24 cellular contexts compared by ENCODE assay signal in the genomic region with DNA sequence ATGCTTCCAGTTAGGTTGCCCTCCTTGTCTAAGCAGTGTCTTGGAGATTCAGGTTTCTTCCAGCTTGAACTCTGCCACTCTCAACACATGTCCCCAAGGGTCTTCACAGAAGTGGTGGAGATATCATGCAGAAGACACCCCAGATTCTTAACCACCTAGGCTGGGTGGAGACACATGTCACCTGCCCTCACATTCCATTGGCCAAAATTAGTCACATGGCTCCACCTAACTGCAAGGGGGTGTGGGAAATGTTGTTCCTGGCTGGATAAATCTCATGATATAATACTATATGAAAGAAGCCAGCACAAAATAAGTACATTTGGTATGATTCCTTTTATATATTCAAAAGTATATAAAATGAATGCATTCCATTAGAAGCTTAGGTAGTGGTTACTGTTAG. TPM values are rescaled to one million over a fixed set of nuclear protein-coding genes. Genes with fewer than 3 reads are reported as not detected.
DNase-seq lines count a peak whose midpoint lies in the region; ATAC-seq, FAIRE-seq and TF ChIP-seq lines count a peak whose summit lies in the region.
"Had no signal": no experiment of that assay in that cellular context is flagged by ENCODE, and none has a peak within 500 bp of the region (broad histone marks: within the 10 kb centered on the region; RNA-seq: fewer than 3 reads in every experiment).

No MANE protein-coding gene starts in this region.

- H2AFZ ChIP-seq in K562 (ENCODE audit: low read depth, low read length) (no peak overlapping the region), neural cell (ENCODE audit: low read depth, low read length) (no peak overlapping the region), neuronal stem cell (ENCODE audit: low read length) (no peak overlapping the region)

- no peak for DNase-seq in A549 (ENCODE audit: low read depth in 1 of 2, low spot score in 1 of 2)
- DNase-seq in K562 (ENCODE audit: extremely low read depth in 1 of 4, low spot score in 3 of 4): peak in 1 of 4 experiments; percentile 7
- no peak for DNase-seq in activated CD8-positive, alpha-beta T cell treated with anti-CD3 and anti-CD28 coated beads, Interleukin-2, amount 10 ng/mL, durations not matched to agents 7 days and 5 days
- DNase-seq in occipital lobe (lab: John Stamatoyannopoulos, UW): no peak
- DNase-seq in neuronal stem cell (ENCODE audit: low spot score): no peak
- DNase-seq: 8988T; AML-193; Caco-2; Calu3; CD4-positive, alpha-beta T cell; CD8-positive, alpha-beta T cell; DMS79 treated with DMSO at 0.1 percent for 48 hours; GF-D8 had no signal

- H3K4me3 Mint-ChIP-seq in activated CD8-positive, alpha-beta T cell treated with anti-CD3 and anti-CD28 coated beads, Interleukin-2, amount 10 ng/mL, durations not matched to agents 7 days and 5 days: no peak overlapping the region
- H3K4me3 Mint-ChIP-seq: B cell; CD4-positive, alpha-beta T cell; CD8-positive, alpha-beta T cell had no signal

- in situ Hi-C loops in K562 (cut with MboI): no loop called here

- TF ChIP-seq CTCF in A549 (IDR thresholded peaks at IDR 0.05): no peak
- TF ChIP-seq CTCF in K562 (IDR thresholded peaks at IDR 0.05 in 2 of 3, conservative IDR thresholded peaks at IDR 0.05 in 1 of 3; ENCODE audit: insufficient read depth in 2 of 3, low read depth in 1 of 3, low read length in 3 of 3): no peak
- TF ChIP-seq CTCF in neural cell (IDR thresholded peaks at IDR 0.05; ENCODE audit: poor library complexity, severe bottlenecking): no peak

- H3K4me2 ChIP-seq in A549: no peak overlapping the region
- no peak overlapping the region for H3K4me2 ChIP-seq in K562 (ENCODE audit: insufficient read depth, low read length)
- no peak overlapping the region for H3K4me2 ChIP-seq in neural cell (ENCODE audit: low read length)
- no peak overlapping the region for H3K4me2 ChIP-seq in neuronal stem cell (ENCODE audit: insufficient read depth, low read length, poor library complexity, severe bottlenecking)
- H3K4me2 ChIP-seq: BLaER1 treated with 17β-estradiol and CSF1 and Interleukin-3, amounts not matched to agents 10 nM and 100 nM had no signal

- H3K9me2 ChIP-seq in neural cell (ENCODE audit: insufficient read depth, low read length): no peaks in the 10 kb centered on the region

- CTCF ChIA-PET in A549 (lab: Yijun Ruan, JAX): no interaction called here
- CTCF ChIA-PET in K562 (lab: Yijun Ruan, JAX; ENCODE audit: low intra/inter-chr PET ratio): no interaction called here
- CTCF ChIA-PET in activated CD8-positive, alpha-beta T cell treated with anti-CD3 and anti-CD28 coated beads, Interleukin-2, amount 10 ng/mL, durations not matched to agents 7 days and 5 days (lab: Charles Lee): no interaction called here

- TF ChIP-seq EP300 in A549 (IDR thresholded peaks at IDR 0.05) (no peak), Ishikawa (IDR thresholded peaks at IDR 0.05; ENCODE audit: borderline replicate concordance) (no peak), K562 (IDR thresholded peaks at IDR 0.05; ENCODE audit: low read length) (no peak), neural cell (conservative IDR thresholded peaks at IDR 0.05; ENCODE audit: poor library complexity, severe bottlenecking) (no peak)

- H3K79me1 ChIP-seq in neuronal stem cell (ENCODE audit: low read depth, low read length): no peaks in the 10 kb centered on the region

- H3K27me3 Mint-ChIP-seq in activated CD8-positive, alpha-beta T cell treated with anti-CD3 and anti-CD28 coated beads, Interleukin-2, amount 10 ng/mL, durations not matched to agents 7 days and 5 days (ENCODE audit: low read depth): peaks cover 4% of the 10 kb centered on the region
- H3K27me3 Mint-ChIP-seq: CD4-positive, alpha-beta T cell had no signal

- H3K18ac ChIP-seq in neuronal stem cell (ENCODE audit: low read length): no peak overlapping the region

- H4K91ac ChIP-seq in neuronal stem cell (ENCODE audit: low read depth, low read length, poor library complexity): no peak overlapping the region

- H4K20me1 ChIP-seq in K562 (replicated peaks; ENCODE audit: control insufficient read depth, insufficient read depth, low read length) (no peaks in the 10 kb centered on the region), neural cell (ENCODE audit: insufficient read depth) (no peaks in the 10 kb centered on the region)
- H4K20me1 ChIP-seq: BLaER1 treated with 17β-estradiol and CSF1 and Interleukin-3, amounts not matched to agents 10 nM and 100 nM had no signal

- H2AK5ac ChIP-seq in neuronal stem cell (ENCODE audit: low read depth, low read length): no peak overlapping the region

- H3K27me3 ChIP-seq in K562 (ENCODE audit: control insufficient read depth in 2 of 2, insufficient read depth in 2 of 2, low read length in 2 of 2): no peaks in the 10 kb centered on the region
- H3K27me3 ChIP-seq in neural cell (ENCODE audit: insufficient read depth, low read depth, low read length): no peaks in the 10 kb centered on the region
- no peaks in the 10 kb centered on the region for H3K27me3 ChIP-seq in neuronal stem cell (ENCODE audit: control insufficient read depth in 3 of 3, insufficient read depth in 3 of 3, low read depth in 1 of 3, low read length in 3 of 3)
- H3K27me3 ChIP-seq: BLaER1 treated with 17β-estradiol and CSF1 and Interleukin-3, amounts not matched to agents 10 nM and 100 nM had no signal

- H2BK120ac ChIP-seq in neuronal stem cell (ENCODE audit: low read depth, low read length): no peak overlapping the region

- H2BK12ac ChIP-seq in neuronal stem cell (ENCODE audit: low read length): no peak overlapping the region

- no peaks in the 10 kb centered on the region for H3K9me1 ChIP-seq in K562 (ENCODE audit: control insufficient read depth, insufficient read depth, low read length)

- POLR2A ChIA-PET in A549 (lab: Yijun Ruan, JAX): no interaction called here
- POLR2A ChIA-PET in K562 (lab: Yijun Ruan, JAX): interaction anchor here (0.7 kb wide), 1 partner anchor 562 kb away, joined by 4 read pairs; no protein-coding TSS in a partner anchor
- POLR2A ChIA-PET in activated CD8-positive, alpha-beta T cell treated with anti-CD3 and anti-CD28 coated beads, Interleukin-2, amount 10 ng/mL, durations not matched to agents 7 days and 5 days (lab: Charles Lee): no interaction called here

- BruUV-seq in K562 (replicated peaks; lab: Mats Ljungman, UMichigan): no TSS peak

- H3K4me3 ChIP-seq in A549 (no peak overlapping the region), K562 (no peak overlapping the region), neural cell (ENCODE audit: low read length) (peak overlapping the region; percentile 35), neuronal stem cell (ENCODE audit: low read length in 2 of 2) (no peak overlapping the region)
- H3K4me3 ChIP-seq: BLaER1 treated with 17β-estradiol and CSF1 and Interleukin-3, amounts not matched to agents 10 nM and 100 nM had no signal

- no peak overlapping the region for H3K27ac ChIP-seq in A549
- H3K27ac ChIP-seq in K562 (ENCODE audit: extremely low read depth, low read depth, low read length): no peak overlapping the region
- H3K27ac ChIP-seq in neural cell (ENCODE audit: low read length): peak overlapping the region; percentile 87
- H3K27ac ChIP-seq in neuronal stem cell (replicated peaks; ENCODE audit: low read length): no peak overlapping the region
- H3K27ac ChIP-seq: BLaER1 treated with 17β-estradiol and CSF1 and Interleukin-3, amounts not matched to agents 10 nM and 100 nM; C4-2B had no signal

- no peak overlapping the region for H3K14ac ChIP-seq in neuronal stem cell (ENCODE audit: low read length)

- H3K9me3 Mint-ChIP-seq in activated CD8-positive, alpha-beta T cell treated with anti-CD3 and anti-CD28 coated beads, Interleukin-2, amount 10 ng/mL, durations not matched to agents 7 days and 5 days (ENCODE audit: insufficient read depth): no peaks in the 10 kb centered on the region

- no peak overlapping the region for H2BK15ac ChIP-seq in neuronal stem cell (ENCODE audit: low read length)

- TF ChIP-seq POLR2A in A549 (IDR thresholded peaks at IDR 0.05; ENCODE audit: low read length) (no peak), K562 (conservative IDR thresholded peaks at IDR 0.05) (no peak)

- FAIRE-seq in A549 (lab: Jason Lieb, UNC) (peak; percentile 56), K562 (lab: Jason Lieb, UNC) (no peak)
- FAIRE-seq: A204.1, D721Med, G401.6, GM12891, GM19239 had no signal

- H3K79me2 ChIP-seq in K562 (ENCODE audit: control insufficient read depth, insufficient read depth, low read length) (no peaks in the 10 kb centered on the region), neural cell (replicated peaks; ENCODE audit: insufficient read depth, low read length) (no peaks in the 10 kb centered on the region)

- intact Hi-C loops in K562 (cut with micrococcal nuclease): no loop called here

- TF ChIP-seq RAD21 in A549 (conservative IDR thresholded peaks at IDR 0.05 in 1 of 2, IDR thresholded peaks at IDR 0.05 in 1 of 2) (no peak), Ishikawa (IDR thresholded peaks at IDR 0.05; ENCODE audit: low read depth) (no peak), K562 (CRISPR knock-in tag; conservative IDR thresholded peaks at IDR 0.05 in 1 of 2, IDR thresholded peaks at IDR 0.05 in 1 of 2) (no peak), neural cell (conservative IDR thresholded peaks at IDR 0.05) (no peak)

- H4K8ac ChIP-seq in neuronal stem cell (ENCODE audit: low read depth, low read length): no peak overlapping the region

- H3K36me3 ChIP-seq in K562 (ENCODE audit: control insufficient read depth, insufficient read depth, low read length) (no peaks in the 10 kb centered on the region), neural cell (ENCODE audit: insufficient read depth, low read length) (no peaks in the 10 kb centered on the region), neuronal stem cell (replicated peaks in 1 of 2; ENCODE audit: control insufficient read depth in 2 of 2, insufficient read depth in 2 of 2, low read length in 2 of 2) (no peaks in the 10 kb centered on the region)
- H3K36me3 ChIP-seq: BLaER1 treated with 17β-estradiol and CSF1 and Interleukin-3, amounts not matched to agents 10 nM and 100 nM had no signal

- H3K27ac Mint-ChIP-seq in activated CD8-positive, alpha-beta T cell treated with anti-CD3 and anti-CD28 coated beads, Interleukin-2, amount 10 ng/mL, durations not matched to agents 7 days and 5 days: no peak overlapping the region
- H3K27ac Mint-ChIP-seq: B cell; CD4-positive, alpha-beta T cell; CD8-positive, alpha-beta T cell had no signal

- no peak overlapping the region for H3K23ac ChIP-seq in neuronal stem cell (ENCODE audit: low read depth, low read length, poor library complexity)

- H3K4me1 Mint-ChIP-seq in activated CD8-positive, alpha-beta T cell treated with anti-CD3 and anti-CD28 coated beads, Interleukin-2, amount 10 ng/mL, durations not matched to agents 7 days and 5 days (ENCODE audit: low read depth): no peaks in the 10 kb centered on the region
- H3K4me1 Mint-ChIP-seq: B cell had no signal

- H3K9ac ChIP-seq in K562 (ENCODE audit: insufficient read depth in 1 of 2, low read depth in 2 of 2, low read length in 2 of 2): no peak overlapping the region
- H3K9ac ChIP-seq in neural cell (ENCODE audit: low read length): no peak overlapping the region
- no peak overlapping the region for H3K9ac ChIP-seq in neuronal stem cell (ENCODE audit: low read depth, low read length, poor library complexity)
- H3K9ac ChIP-seq: BLaER1 treated with 17β-estradiol and CSF1 and Interleukin-3, amounts not matched to agents 10 nM and 100 nM had no signal

- no peak for ATAC-seq in A549
- no peak for ATAC-seq in K562
- no peak for ATAC-seq in activated CD8-positive, alpha-beta T cell treated with anti-CD3 and anti-CD28 coated beads, Interleukin-2, amount 10 ng/mL, durations not matched to agents 7 days and 5 days
- ATAC-seq in HG03460 (IDR thresholded peaks at IDR 0.05; ENCODE audit: unreplicated experiment): no peak
- ATAC-seq: CD8-positive, alpha-beta T cell had no signal

- H3K36me3 Mint-ChIP-seq in activated CD8-positive, alpha-beta T cell treated with anti-CD3 and anti-CD28 coated beads, Interleukin-2, amount 10 ng/mL, durations not matched to agents 7 days and 5 days (ENCODE audit: low read depth): no peaks in the 10 kb centered on the region
- H3K36me3 Mint-ChIP-seq: CD8-positive, alpha-beta T cell had no signal

- no peaks in the 10 kb centered on the region for H3F3A ChIP-seq in neural cell (ENCODE audit: insufficient read depth, low read length, poor library complexity, severe bottlenecking)

- H3K9me3 ChIP-seq in A549 (peaks cover 7% of the 10 kb centered on the region; the same call in 1 of the 3 replicates), K562 (replicated peaks; ENCODE audit: control insufficient read depth, insufficient read depth, low read depth, low read length) (no peaks in the 10 kb centered on the region), neural cell (ENCODE audit: low read length) (no peaks in the 10 kb centered on the region), neuronal stem cell (replicated peaks in 1 of 2; ENCODE audit: control insufficient read depth in 2 of 2, insufficient read depth in 1 of 2, low read depth in 1 of 2, low read length in 2 of 2) (no peaks in the 10 kb centered on the region)

- no peak overlapping the region for H3K4ac ChIP-seq in neuronal stem cell (ENCODE audit: low read length)

- H3K4me1 ChIP-seq in A549 (no peaks in the 10 kb centered on the region), K562 (replicated peaks in 1 of 2; ENCODE audit: control insufficient read depth in 2 of 2, insufficient read depth in 2 of 2, low read length in 2 of 2) (no peaks in the 10 kb centered on the region), neuronal stem cell (ENCODE audit: control insufficient read depth in 2 of 2, insufficient read depth in 1 of 2, low read depth in 1 of 2, low read length in 2 of 2) (no peaks in the 10 kb centered on the region)
- H3K4me1 ChIP-seq: Caco-2 had no signal

- H2BK5ac ChIP-seq in neuronal stem cell (ENCODE audit: low read length): no peak overlapping the region

RNA-seq across cellular contexts. Expression of gene SNRPB2, which starts 52.9 kb away (rescaled TPM):
- polyA plus RNA-seq in A549 (2011; rRNA removed): 128 and 216 TPM in 2 replicates
- 48.8 and 70.9 TPM in 2 replicates for polyA plus RNA-seq in A549 (2012; cell fraction: cytosol; rRNA removed)
- 22.0 and 33.0 TPM in 2 replicates for polyA plus RNA-seq in A549 (2012; cell fraction: nucleus; rRNA removed)
- polyA plus RNA-seq in A549 (2017; fragmentation: RNase III; extraction: RNeasy Plus Mini Kit Qiagen cat#74134 plus additional on column Dnase treatment): 166 to 185 TPM (median 178 TPM) in 3 replicates
- 20.8 and 26.4 TPM in 2 replicates for polyA minus RNA-seq in A549 (2011; rRNA and poly(A)+ RNA removed)
- total RNA-seq in K562 (2011; cell fraction: chromatin; rRNA removed; ENCODE audit: low replicate concordance): 6.7 and 10.9 TPM in 2 replicates
- total RNA-seq in K562 (2011; cell fraction: nucleolus; rRNA removed): 3.5 and 4.6 TPM in 2 replicates
- total RNA-seq in K562 (2011; cell fraction: nucleoplasm; rRNA removed): 6.5 and 7.3 TPM in 2 replicates
- total RNA-seq in K562 (2014; rRNA removed): 38.2 and 40.0 TPM in 2 replicates
- 98.9 and 102 TPM in 2 replicates for total RNA-seq in K562 (2014; rRNA removed; fragmentation: Illumina TruSeq; extraction: Trizol)
- 83.7 and 86.9 TPM in 2 replicates for total RNA-seq in K562 (2015; rRNA removed; fragmentation: Illumina TruSeq; extraction: Trizol)
- 56.2 and 57.3 TPM in 2 replicates for total RNA-seq in K562 (2021)
- 52.5 and 78.5 TPM in 2 replicates for polyA plus RNA-seq in K562 (2011; rRNA removed)
- polyA plus RNA-seq in K562 (2011; cell fraction: cytosol; rRNA removed): 12.6 and 32.9 TPM in 2 replicates
- 8.7 and 15.1 TPM in 2 replicates for polyA plus RNA-seq in K562 (2011; cell fraction: nucleus; rRNA removed)
- polyA plus RNA-seq in K562 (2012): 61.9 and 82.1 TPM in 2 replicates
- polyA plus RNA-seq in K562 (2014; fragmentation: Illumina TruSeq; extraction: Trizol): 82.2 and 89.4 TPM in 2 replicates
- 100 to 1,000 TPM; 122 to 131 TPM for polyA plus RNA-seq in K562 (2014; fragmentation: Nextera tagmentation; extraction: Ambion mirVana)
- 105 and 107 TPM in 2 replicates for polyA plus RNA-seq in K562 (2014; rRNA removed)
- 37.1 and 44.8 TPM in 2 replicates for polyA minus RNA-seq in K562 (2011; rRNA and poly(A)+ RNA removed)
- 12.6 and 16.1 TPM in 2 replicates for polyA minus RNA-seq in K562 (2011; cell fraction: cytosol; rRNA and poly(A)+ RNA removed)
- 4.2 and 8.1 TPM in 2 replicates for polyA minus RNA-seq in K562 (2011; cell fraction: nucleus; rRNA and poly(A)+ RNA removed)
- polyA plus RNA-seq in neural cell: 260 and 302 TPM in 2 replicates
- polyA minus RNA-seq in neural cell: 65.0 and 82.3 TPM in 2 replicates
- total RNA-seq in activated CD8-positive, alpha-beta T cell treated with anti-CD3 and anti-CD28 coated beads, Interleukin-2, amount 10 ng/mL, durations not matched to agents 7 days and 5 days: 100 to 1,000 TPM in 1 of 2 experiments, 10 to 100 TPM in 1; 91.2 to 100 TPM
- total RNA-seq in occipital lobe: 71.3 TPM
- polyA plus RNA-seq in neuronal stem cell (2013, experiment 1 of 2): 149 TPM
- polyA plus RNA-seq in neuronal stem cell (2013, experiment 2 of 2): 153 TPM

Comparison
In these comparisons a context has a peak if more than half of its experiments do, and no peak if none do; other contexts are left out.
1. Of the 35 proteins assayed by ChIP-seq in both K562 and A549: peak only in K562: USF2; only in A549: none; in both: none; in neither: 34.